ENCODE assay signal across 8 cellular contexts in genomic region chr10:100997364-100998182, GRCh38.
DNase-seq lines count a peak whose midpoint lies in the region; ATAC-seq lines count a peak whose summit lies in the region.

No MANE protein-coding gene starts in this region.

- H3K27ac ChIP-seq in iPS-20b (ENCODE audit: low read length), result peak overlapping the region; percentile 62
- H3K27ac ChIP-seq in skin epidermis, result peak overlapping the region; percentile 39 to 100 (median 98)

- H3K9ac ChIP-seq in iPS-20b (ENCODE audit: low read depth, low read length), result peak overlapping the region; percentile 78; the same call in 1 of the 2 replicates

- peaks cover 26% of the 10 kb centered on the region for H3K4me1 ChIP-seq in iPS-20b (ENCODE audit: insufficient read depth, low read length)

- H3K4me3 ChIP-seq in iPS-20b (ENCODE audit: low read length) (peak overlapping the region; percentile 72), skin epidermis (peak overlapping the region; percentile 66 to 92 (median 83))

- no peaks in the 10 kb centered on the region for H3K27me3 ChIP-seq in iPS-20b (ENCODE audit: insufficient read depth, low read length)

- H3K9me3 ChIP-seq in iPS-20b (ENCODE audit: insufficient read depth, low read depth, low read length), result no peaks in the 10 kb centered on the region

- H3K36me3 ChIP-seq in iPS-20b (ENCODE audit: insufficient read depth, low read depth, low read length), result peaks cover 26% of the 10 kb centered on the region

- DNase-seq in DMS 273 treated with DMSO at 0.1 percent for 48 hours (lab: John Stamatoyannopoulos, UW) (peak; percentile 53), NCI-H1092 treated with DMSO at 0.1 percent for 48 hours (lab: John Stamatoyannopoulos, UW) (peak; percentile 53), UCSD-AML1 (lab: John Stamatoyannopoulos, UW; ENCODE audit: unreplicated experiment) (peak; percentile 90), brain pericyte (ENCODE audit: low read depth, low spot score) (peak; percentile 47)

- ATAC-seq in GM21576 (IDR thresholded peaks at IDR 0.05; ENCODE audit: unreplicated experiment) (peak; percentile 35), HG03442 (IDR thresholded peaks at IDR 0.05; ENCODE audit: unreplicated experiment) (no peak)
